In genomic region chr11:70717961-70718595, GRCh38 we compare ENCODE assay signal across 26 cellular contexts.
DNase-seq lines count a peak whose midpoint lies in the region; TF ChIP-seq lines count a peak whose summit lies in the region.
"Had no signal": no experiment of that assay in that cellular context is flagged by ENCODE, and none has a peak within 500 bp of the region (broad histone marks: within the 10 kb centered on the region; RNA-seq: fewer than 3 reads in every experiment).

No MANE protein-coding gene starts in this region.

- H3K27ac ChIP-seq in smooth muscle cell (ENCODE audit: low read depth) (no peak overlapping the region), MM.1S (ENCODE audit: low read length) (no peak overlapping the region)
- H3K27ac ChIP-seq: A549, coronary artery, SJSA1, skin epidermis had no signal

- H3K4me3 ChIP-seq in smooth muscle cell (no peak overlapping the region), MM.1S (ENCODE audit: low read length) (no peak overlapping the region)
- H3K4me3 ChIP-seq: A549, coronary artery, SJSA1, skin epidermis had no signal

- H3F3A ChIP-seq in smooth muscle cell (ENCODE audit: low read depth) (no peaks in the 10 kb centered on the region), MM.1S (ENCODE audit: insufficient read depth, low read length) (no peaks in the 10 kb centered on the region)

- H3K27me3 ChIP-seq in smooth muscle cell (ENCODE audit: low read depth) = peaks cover 5% of the 10 kb centered on the region
- H3K27me3 ChIP-seq in MM.1S (replicated peaks; ENCODE audit: insufficient read depth, low read length) = peaks cover 97% of the 10 kb centered on the region
- H3K27me3 ChIP-seq: SJSA1 had no signal

- no peaks in the 10 kb centered on the region for H3K4me1 ChIP-seq in smooth muscle cell (ENCODE audit: low read depth)
- no peaks in the 10 kb centered on the region for H3K4me1 ChIP-seq in MM.1S (ENCODE audit: low read length)
- H3K4me1 ChIP-seq: A549, SJSA1 had no signal

- H3K79me2 ChIP-seq in smooth muscle cell (ENCODE audit: low read depth) (no peaks in the 10 kb centered on the region), MM.1S (ENCODE audit: low read length) (no peaks in the 10 kb centered on the region)

- H2AFZ ChIP-seq in smooth muscle cell (ENCODE audit: low read depth) = no peak overlapping the region
- H2AFZ ChIP-seq in MM.1S (ENCODE audit: low read length) = no peak overlapping the region

- TF ChIP-seq CTCF in smooth muscle cell (IDR thresholded peaks at IDR 0.05; ENCODE audit: borderline replicate concordance, insufficient read depth, poor library complexity, severe bottlenecking) (no peak), MM.1S (IDR thresholded peaks at IDR 0.05; ENCODE audit: low read length) (no peak)

- H3K36me3 ChIP-seq in smooth muscle cell (ENCODE audit: low read depth) (no peaks in the 10 kb centered on the region), MM.1S (replicated peaks; ENCODE audit: insufficient read depth, low read length) (no peaks in the 10 kb centered on the region)
- H3K36me3 ChIP-seq: BE2C, SJSA1 had no signal

- DNase-seq in AG08396 (ENCODE audit: low spot score) (peak; percentile 33), NCI-H1417 treated with DMSO at 0.1 percent for 48 hours (lab: John Stamatoyannopoulos, UW) (peak; percentile 48), astrocyte of the hippocampus (ENCODE audit: low read depth, low spot score) (peak; percentile 45), midbrain (lab: John Stamatoyannopoulos, UW) (peak; percentile 10), NOMO-1 treated with dmso at 0.1 percent for 144 hours (lab: John Stamatoyannopoulos, UW; ENCODE audit: unreplicated experiment) (no peak), NCI-H146 treated with DMSO at 0.1 percent for 48 hours (lab: John Stamatoyannopoulos, UW; ENCODE audit: unreplicated experiment) (no peak), smooth muscle cell (lab: John Stamatoyannopoulos, UW; ENCODE audit: unreplicated experiment) (no peak), MM.1S (no peak)
- DNase-seq: activated CD4-positive, alpha-beta T cell treated with anti-CD3 and anti-CD28 coated beads, Interleukin-2, amount 50 U/mL, for 48 hours; activated naive CD4-positive, alpha-beta T cell treated with anti-CD3 and anti-CD28 coated beads, Interleukin-2, amount 10 ng/mL, durations not matched to agents 7 days and 5 days; amniotic stem cell; BE2C; CD8-positive, alpha-beta memory T cell; DMS 273 treated with DMSO at 0.1 percent for 48 hours; effector memory CD8-positive, alpha-beta T cell; foreskin melanocyte; GDM1; H9; left cardiac atrium; naive thymus-derived CD4-positive, alpha-beta T cell; NCI-H1105 treated with DMSO at 0.1 percent for 48 hours; NCI-H510A treated with DMSO at 0.1 percent for 48 hours had no signal

- H3K9me3 ChIP-seq in smooth muscle cell (replicated peaks; ENCODE audit: low read depth) (no peaks in the 10 kb centered on the region), MM.1S (replicated peaks; ENCODE audit: insufficient read depth, low read length) (no peaks in the 10 kb centered on the region)
- H3K9me3 ChIP-seq: A549, BE2C had no signal

- H3K9ac ChIP-seq in smooth muscle cell (ENCODE audit: low read depth) (no peak overlapping the region), MM.1S (ENCODE audit: low read length) (no peak overlapping the region)

- H4K20me1 ChIP-seq in smooth muscle cell (ENCODE audit: low read depth) (no peaks in the 10 kb centered on the region), MM.1S (ENCODE audit: insufficient read depth, low read length) (no peaks in the 10 kb centered on the region)

- WGBS in smooth muscle cell (ENCODE audit: low lambda C conversion rate) = 77% methylated on average over 21 of the region's 21 CpGs

- H3K4me2 ChIP-seq in smooth muscle cell = no peak overlapping the region
- H3K4me2 ChIP-seq in MM.1S (ENCODE audit: low read depth, low read length) = no peak overlapping the region
- H3K4me2 ChIP-seq: A549 had no signal

- H3K9me2 ChIP-seq in MM.1S (replicated peaks; ENCODE audit: insufficient read depth, low read length) = no peaks in the 10 kb centered on the region

Comparison
In these comparisons a context has a peak if more than half of its experiments do, and no peak if none do; other contexts are left out.
1. DNase-seq: peak in AG08396 (single experiment), NCI-H1417 treated with DMSO at 0.1 percent for 48 hours (single experiment), astrocyte of the hippocampus (single experiment) and midbrain (single experiment); none in NOMO-1 treated with dmso at 0.1 percent for 144 hours (single experiment), NCI-H146 treated with DMSO at 0.1 percent for 48 hours (single experiment), smooth muscle cell (single experiment) and MM.1S (single experiment).